ENCODE assay signal across 1 cellular context in the genomic region with DNA sequence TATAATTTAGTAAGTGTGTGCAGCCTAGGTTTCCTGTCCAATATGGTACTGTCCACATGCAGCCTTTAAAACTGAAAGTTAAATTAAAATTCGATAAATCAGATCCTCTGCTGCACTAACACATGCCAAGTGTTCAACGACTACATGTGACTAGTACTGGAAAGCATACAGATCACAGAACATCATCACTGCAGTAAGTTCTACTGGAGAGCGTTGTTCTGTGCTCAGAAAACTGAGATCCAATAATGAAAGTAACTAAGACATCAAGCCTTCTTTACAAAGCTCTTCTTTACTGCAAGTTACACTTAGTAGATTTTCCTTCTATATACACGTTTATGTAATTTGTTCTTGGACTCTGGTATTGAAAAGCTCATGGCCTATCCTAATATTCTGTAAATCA.
TF ChIP-seq lines count a peak whose summit lies in the region.

No MANE protein-coding gene starts in this region.

TF ChIP-seq in IMR-90, 13 proteins besides CTCF, POLR2A, EP300 and RAD21:
- TF ChIP-seq MXI1 (IDR thresholded peaks at IDR 0.05; ENCODE audit: borderline replicate concordance, low read depth, low read length): no peak
- no peak for TF ChIP-seq MAFK (IDR thresholded peaks at IDR 0.05; ENCODE audit: low read depth, low read length)
- TF ChIP-seq MAZ (IDR thresholded peaks at IDR 0.05; ENCODE audit: borderline replicate concordance, low read depth, low read length): no peak
- no peak for TF ChIP-seq SMC3 (IDR thresholded peaks at IDR 0.05; ENCODE audit: low read depth, low read length)
- no peak for TF ChIP-seq BHLHE40 (IDR thresholded peaks at IDR 0.05; ENCODE audit: low read depth, low read length)
- no peak for TF ChIP-seq FOS (IDR thresholded peaks at IDR 0.05; ENCODE audit: low read depth, low read length)
- no peak for TF ChIP-seq CHD1 (IDR thresholded peaks at IDR 0.05; ENCODE audit: low read depth, low read length)
- TF ChIP-seq CEBPB (IDR thresholded peaks at IDR 0.05; ENCODE audit: low read depth, low read length): no peak
- TF ChIP-seq, protein P1, sequence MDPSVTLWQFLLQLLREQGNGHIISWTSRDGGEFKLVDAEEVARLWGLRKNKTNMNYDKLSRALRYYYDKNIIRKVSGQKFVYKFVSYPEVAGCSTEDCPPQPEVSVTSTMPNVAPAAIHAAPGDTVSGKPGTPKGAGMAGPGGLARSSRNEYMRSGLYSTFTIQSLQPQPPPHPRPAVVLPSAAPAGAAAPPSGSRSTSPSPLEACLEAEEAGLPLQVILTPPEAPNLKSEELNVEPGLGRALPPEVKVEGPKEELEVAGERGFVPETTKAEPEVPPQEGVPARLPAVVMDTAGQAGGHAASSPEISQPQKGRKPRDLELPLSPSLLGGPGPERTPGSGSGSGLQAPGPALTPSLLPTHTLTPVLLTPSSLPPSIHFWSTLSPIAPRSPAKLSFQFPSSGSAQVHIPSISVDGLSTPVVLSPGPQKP (IDR thresholded peaks at IDR 0.05; ENCODE audit: borderline replicate concordance, low read depth, low read length): no peak
- no peak for TF ChIP-seq RFX5 (IDR thresholded peaks at IDR 0.05; ENCODE audit: low read depth, low read length)
- no peak for TF ChIP-seq RCOR1 (IDR thresholded peaks at IDR 0.05; ENCODE audit: insufficient replicate concordance, low read length)
- no peak for TF ChIP-seq NFE2L2 (IDR thresholded peaks at IDR 0.05; ENCODE audit: low read depth, low read length)
- TF ChIP-seq, protein P2, sequence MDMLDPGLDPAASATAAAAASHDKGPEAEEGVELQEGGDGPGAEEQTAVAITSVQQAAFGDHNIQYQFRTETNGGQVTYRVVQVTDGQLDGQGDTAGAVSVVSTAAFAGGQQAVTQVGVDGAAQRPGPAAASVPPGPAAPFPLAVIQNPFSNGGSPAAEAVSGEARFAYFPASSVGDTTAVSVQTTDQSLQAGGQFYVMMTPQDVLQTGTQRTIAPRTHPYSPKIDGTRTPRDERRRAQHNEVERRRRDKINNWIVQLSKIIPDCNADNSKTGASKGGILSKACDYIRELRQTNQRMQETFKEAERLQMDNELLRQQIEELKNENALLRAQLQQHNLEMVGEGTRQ (IDR thresholded peaks at IDR 0.05; ENCODE audit: low read depth, low read length): no peak
TF ChIP-seq in IMR-90: peak in this region for 0.
